Comparison of ENCODE assay signal across 18 cellular contexts in genomic region chr14:40685764-40686163, GRCh38.
DNase-seq lines count a peak whose midpoint lies in the region; ATAC-seq and TF ChIP-seq lines count a peak whose summit lies in the region.
"Had no signal": no experiment of that assay in that cellular context is flagged by ENCODE, and none has a peak within 500 bp of the region (broad histone marks: within the 10 kb centered on the region; RNA-seq: fewer than 3 reads in every experiment).

No MANE protein-coding gene starts in this region.

- TF ChIP-seq CTCF in GM23338 (conservative IDR thresholded peaks at IDR 0.05; ENCODE audit: low read depth in 2 of 2) (no peak), HEK293 (tag by site-specific recombination; IDR thresholded peaks at IDR 0.05) (no peak), SU-DHL-6 (IDR thresholded peaks at IDR 0.05; ENCODE audit: insufficient read depth, low read length, poor library complexity, severe bottlenecking) (no peak)

- H3K9ac ChIP-seq in SU-DHL-6 (ENCODE audit: low read length): no peak overlapping the region
- H3K9ac ChIP-seq: BLaER1 had no signal

- no peak overlapping the region for H3K4me3 Mint-ChIP-seq in GM23338
- H3K4me3 Mint-ChIP-seq: CD14-positive monocyte; CD4-positive, alpha-beta memory T cell; CD4-positive, CD25-positive, alpha-beta regulatory T cell; CD8-positive, alpha-beta memory T cell had no signal

- ATAC-seq in GM23338 (no peak), GM21576 (IDR thresholded peaks at IDR 0.05; ENCODE audit: unreplicated experiment) (no peak), GM21367 (IDR thresholded peaks at IDR 0.05; ENCODE audit: unreplicated experiment) (no peak)

- no peaks in the 10 kb centered on the region for H3K9me3 Mint-ChIP-seq in GM23338

- H3K27me3 ChIP-seq in GM23338 (ENCODE audit: insufficient read depth): no peaks in the 10 kb centered on the region
- no peaks in the 10 kb centered on the region for H3K27me3 ChIP-seq in SU-DHL-6 (ENCODE audit: low read length)
- H3K27me3 ChIP-seq: BE2C, BLaER1 had no signal

- H3K36me3 Mint-ChIP-seq in GM23338 (ENCODE audit: low read depth): no peaks in the 10 kb centered on the region
- H3K36me3 Mint-ChIP-seq: CD14-positive monocyte; CD4-positive, alpha-beta memory T cell; CD4-positive, CD25-positive, alpha-beta regulatory T cell had no signal

- DNase-seq in GM23338 (ENCODE audit: low spot score) (peak; percentile 10), DMS 273 treated with DMSO at 0.1 percent for 48 hours (lab: John Stamatoyannopoulos, UW) (no peak)
- DNase-seq: 8988T; ACHN; BE2C; C1 segment of cervical spinal cord; CD4-positive, alpha-beta memory T cell; CD4-positive, CD25-positive, alpha-beta regulatory T cell; CD8-positive, alpha-beta memory T cell; COR-L47; DMS79 treated with DMSO at 0.1 percent for 48 hours; GF-D8 had no signal

- POLR2A ChIA-PET in HEK293 (lab: Yijun Ruan, JAX): no interaction called here

- H3K9me2 ChIP-seq in GM23338 (ENCODE audit: insufficient read depth) (no peaks in the 10 kb centered on the region), SU-DHL-6 (replicated peaks; ENCODE audit: insufficient read depth, low read length) (no peaks in the 10 kb centered on the region)

- peaks cover 6% of the 10 kb centered on the region; the same call in 2 of the 3 replicates for H3K4me1 Mint-ChIP-seq in GM23338
- H3K4me1 Mint-ChIP-seq: CD14-positive monocyte; CD4-positive, alpha-beta memory T cell; CD4-positive, CD25-positive, alpha-beta regulatory T cell; CD8-positive, alpha-beta memory T cell had no signal

- no peak overlapping the region for H2AFZ ChIP-seq in GM23338
- H2AFZ ChIP-seq in SU-DHL-6 (ENCODE audit: low read depth, low read length, severe bottlenecking): peak overlapping the region; percentile 79

- H3F3A ChIP-seq in GM23338 (replicated peaks; ENCODE audit: low read depth) (no peaks in the 10 kb centered on the region), SU-DHL-6 (ENCODE audit: insufficient read depth) (no peaks in the 10 kb centered on the region)

- H3K36me3 ChIP-seq in GM23338 (ENCODE audit: insufficient read depth) (no peaks in the 10 kb centered on the region), HEK293 (ENCODE audit: control insufficient read depth in 2 of 2, insufficient read depth in 1 of 2, low read length in 2 of 2) (no peaks in the 10 kb centered on the region), SU-DHL-6 (ENCODE audit: low read length) (no peaks in the 10 kb centered on the region)
- H3K36me3 ChIP-seq: BE2C, BLaER1 had no signal

- H3K4me1 ChIP-seq in GM23338 (ENCODE audit: insufficient read depth) (peaks cover 13% of the 10 kb centered on the region; the same call in 1 of the 2 replicates), HEK293 (ENCODE audit: control insufficient read depth, insufficient read depth, low read length) (no peaks in the 10 kb centered on the region)
- H3K4me1 ChIP-seq: BE2C, BLaER1 had no signal

- CTCF ChIA-PET in HEK293 (lab: Yijun Ruan, JAX): no interaction called here

- H3K27ac ChIP-seq in GM23338 (ENCODE audit: low read depth) (no peak overlapping the region), HEK293 (ENCODE audit: extremely low read depth, low read depth, low read length) (no peak overlapping the region), SU-DHL-6 (ENCODE audit: low read depth, low read length) (no peak overlapping the region)
- H3K27ac ChIP-seq: BLaER1 had no signal

- H3K9me3 ChIP-seq in HEK293 (ENCODE audit: control insufficient read depth, insufficient read depth, low read depth, low read length): no peaks in the 10 kb centered on the region
- no peaks in the 10 kb centered on the region for H3K9me3 ChIP-seq in SU-DHL-6 (ENCODE audit: insufficient read depth, low read length)
- H3K9me3 ChIP-seq: BE2C, BLaER1 had no signal

- H3K79me2 ChIP-seq in GM23338 (replicated peaks; ENCODE audit: insufficient read depth): no peaks in the 10 kb centered on the region
- H3K79me2 ChIP-seq in SU-DHL-6 (ENCODE audit: insufficient read depth, low read length): no peaks in the 10 kb centered on the region

- H3K27ac Mint-ChIP-seq in GM23338: peak overlapping the region; percentile 65; the same call in 1 of the 2 replicates
- H3K27ac Mint-ChIP-seq: CD14-positive monocyte; CD4-positive, alpha-beta memory T cell; CD4-positive, CD25-positive, alpha-beta regulatory T cell; CD8-positive, alpha-beta memory T cell had no signal

- no peaks in the 10 kb centered on the region for H4K20me1 ChIP-seq in GM23338 (replicated peaks; ENCODE audit: insufficient read depth)
- H4K20me1 ChIP-seq in SU-DHL-6 (ENCODE audit: low read depth, low read length): no peaks in the 10 kb centered on the region
- H4K20me1 ChIP-seq: BLaER1 had no signal

- H3K4me3 ChIP-seq in GM23338 (no peak overlapping the region), HEK293 (ENCODE audit: low read depth, low read length) (no peak overlapping the region), SU-DHL-6 (ENCODE audit: insufficient read depth, low read length, poor library complexity, severe bottlenecking) (no peak overlapping the region)
- H3K4me3 ChIP-seq: BLaER1 had no signal

- H3K4me2 ChIP-seq in GM23338 (no peak overlapping the region), SU-DHL-6 (ENCODE audit: low read depth, low read length, poor library complexity, severe bottlenecking) (no peak overlapping the region)
- H3K4me2 ChIP-seq: BLaER1 had no signal

- no peaks in the 10 kb centered on the region for H3K27me3 Mint-ChIP-seq in GM23338 (ENCODE audit: insufficient read depth, low read depth, poor library complexity)
- H3K27me3 Mint-ChIP-seq: CD4-positive, alpha-beta memory T cell; CD4-positive, CD25-positive, alpha-beta regulatory T cell; CD8-positive, alpha-beta memory T cell had no signal

TF ChIP-seq in GM23338, 12 proteins besides CTCF, POLR2A, EP300 and RAD21 (continues in another document):
- TF ChIP-seq ETS1 (IDR thresholded peaks at IDR 0.05): no peak
- TF ChIP-seq EZH2phosphoT487 (IDR thresholded peaks at IDR 0.05; ENCODE audit: unreplicated experiment): no peak
- no peak for TF ChIP-seq EZH2 (IDR thresholded peaks at IDR 0.05; ENCODE audit: low read depth, unreplicated experiment)

TF ChIP-seq in HEK293, 187 proteins besides CTCF, POLR2A, EP300 and RAD21:
- TF ChIP-seq ZNF639 (tag by site-specific recombination; IDR thresholded peaks at IDR 0.05) (no peak), SCRT2 (tag by site-specific recombination; IDR thresholded peaks at IDR 0.05) (peak; percentile 67)
